In the genomic region with DNA sequence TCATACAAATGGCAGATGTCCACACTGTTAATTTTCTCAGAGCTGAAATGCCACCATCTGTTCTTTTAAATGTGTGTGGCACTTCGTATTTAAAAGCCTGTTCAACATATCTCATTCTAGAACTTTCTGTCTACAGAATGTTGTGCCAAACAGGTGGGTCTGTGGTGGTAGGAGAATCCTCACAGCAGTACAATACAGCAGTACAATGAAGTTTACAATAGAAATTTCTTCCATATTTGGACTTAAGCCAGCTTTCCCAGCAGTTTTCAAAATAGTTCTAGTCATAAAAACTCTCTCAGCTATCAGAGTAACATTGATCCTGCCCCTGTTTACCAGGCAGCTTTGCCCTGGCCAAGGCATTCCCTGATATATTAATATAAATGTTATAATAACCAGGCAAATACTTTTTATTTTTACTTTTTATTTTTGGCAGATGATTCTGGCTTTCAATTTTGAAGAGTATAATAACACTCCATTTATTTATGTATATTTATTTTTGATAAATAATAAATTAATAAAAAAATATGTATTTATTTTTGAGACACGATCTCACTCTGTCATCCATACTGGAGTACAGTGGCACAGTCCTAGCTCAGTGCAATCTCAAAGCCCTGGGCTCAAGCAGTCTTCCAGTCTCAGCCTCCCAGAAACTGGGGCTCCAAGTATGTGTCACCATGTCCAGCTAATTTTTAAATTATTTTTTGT, we compare ENCODE assay signal across 19 cellular contexts.
"Had no signal": no experiment of that assay in that cellular context is flagged by ENCODE, and none has a peak within 500 bp of the region (broad histone marks: within the 10 kb centered on the region; RNA-seq: fewer than 3 reads in every experiment).

No MANE protein-coding gene starts in this region.

- H3K27me3 Mint-ChIP-seq: activated naive CD8-positive, alpha-beta T cell treated with anti-CD3 and anti-CD28 coated beads, Interleukin-2, amount 50 U/mL, for 24 hours; naive thymus-derived CD8-positive, alpha-beta T cell; stimulated activated naive B cell treated with anti-CD40 and anti-IgM and Interleukin-4, amounts not matched to agents 10 μg/mL and 1 μg/mL and 100 μg/mL, for 72 hours had no signal

- H3K4me1 ChIP-seq: breast epithelium, parathyroid adenoma had no signal

- H3K4me3 Mint-ChIP-seq: activated naive CD4-positive, alpha-beta T cell treated with anti-CD3 and anti-CD28 coated beads for 36 hours; activated naive CD8-positive, alpha-beta T cell treated with anti-CD3 and anti-CD28 coated beads, Interleukin-2, amount 50 U/mL, for 24 hours; activated T-cell treated with anti-CD3 and anti-CD28 coated beads, Interleukin-2, amount 50 U/mL, for 4 hours; naive thymus-derived CD8-positive, alpha-beta T cell; stimulated activated naive B cell treated with anti-CD40 and anti-IgM and Interleukin-4, amounts not matched to agents 10 μg/mL and 1 μg/mL and 100 μg/mL, for 72 hours had no signal

- H3K4me3 ChIP-seq: breast epithelium, spleen, thoracic aorta, upper lobe of right lung had no signal

- H3K4me1 Mint-ChIP-seq: activated naive CD8-positive, alpha-beta T cell treated with anti-CD3 and anti-CD28 coated beads, Interleukin-2, amount 50 U/mL, for 24 hours; stimulated activated naive B cell treated with anti-CD40 and anti-IgM and Interleukin-4, amounts not matched to agents 10 μg/mL and 1 μg/mL and 100 μg/mL, for 72 hours had no signal

- H3K9ac ChIP-seq: parathyroid adenoma had no signal

- H3K27me3 ChIP-seq: breast epithelium, neutrophil, spleen, upper lobe of right lung had no signal

- DNase-seq: activated CD4-positive, alpha-beta T cell treated with anti-CD3 and anti-CD28 coated beads, Interleukin-2, amount 50 U/mL, for 1 hour; activated CD8-positive, alpha-beta memory T cell treated with anti-CD3 and anti-CD28 coated beads, Interleukin-2, amount 50 U/mL, for 4 hours; activated naive CD4-positive, alpha-beta T cell treated with anti-CD3 and anti-CD28 coated beads for 36 hours; activated naive CD8-positive, alpha-beta T cell treated with anti-CD3 and anti-CD28 coated beads, Interleukin-2, amount 50 U/mL, for 24 hours; activated T-cell treated with anti-CD3 and anti-CD28 coated beads, Interleukin-2, amount 50 U/mL, for 4 hours; aorta; cortex of kidney; effector CD8-positive, alpha-beta T cell; left ventricle myocardium superior; mesenchymal stem cell; naive thymus-derived CD8-positive, alpha-beta T cell; spleen; stimulated activated naive B cell treated with anti-CD40 and anti-IgM and Interleukin-4, amounts not matched to agents 10 μg/mL and 1 μg/mL and 100 μg/mL, for 72 hours; T1000; upper lobe of right lung had no signal

- H3K27ac ChIP-seq: breast epithelium, neutrophil, parathyroid adenoma, spleen, thoracic aorta, upper lobe of right lung had no signal

- H3K79me2 ChIP-seq: parathyroid adenoma had no signal

- H3K27ac Mint-ChIP-seq: activated naive CD4-positive, alpha-beta T cell treated with anti-CD3 and anti-CD28 coated beads for 36 hours; activated naive CD8-positive, alpha-beta T cell treated with anti-CD3 and anti-CD28 coated beads, Interleukin-2, amount 50 U/mL, for 24 hours; naive thymus-derived CD8-positive, alpha-beta T cell; stimulated activated naive B cell treated with anti-CD40 and anti-IgM and Interleukin-4, amounts not matched to agents 10 μg/mL and 1 μg/mL and 100 μg/mL, for 72 hours had no signal

- H3K36me3 Mint-ChIP-seq: naive thymus-derived CD8-positive, alpha-beta T cell; stimulated activated naive B cell treated with anti-CD40 and anti-IgM and Interleukin-4, amounts not matched to agents 10 μg/mL and 1 μg/mL and 100 μg/mL, for 72 hours had no signal

- H2AFZ ChIP-seq: parathyroid adenoma had no signal

- H3K36me3 ChIP-seq: breast epithelium, neutrophil, spleen, thoracic aorta, upper lobe of right lung had no signal

- H3K9me3 ChIP-seq: breast epithelium, neutrophil, spleen, thoracic aorta, upper lobe of right lung had no signal

- H3K9me3 Mint-ChIP-seq: activated naive CD4-positive, alpha-beta T cell treated with anti-CD3 and anti-CD28 coated beads for 36 hours; activated naive CD8-positive, alpha-beta T cell treated with anti-CD3 and anti-CD28 coated beads, Interleukin-2, amount 50 U/mL, for 24 hours; activated T-cell treated with anti-CD3 and anti-CD28 coated beads, Interleukin-2, amount 50 U/mL, for 4 hours; naive thymus-derived CD8-positive, alpha-beta T cell; stimulated activated naive B cell treated with anti-CD40 and anti-IgM and Interleukin-4, amounts not matched to agents 10 μg/mL and 1 μg/mL and 100 μg/mL, for 72 hours had no signal
